In the genomic region with DNA sequence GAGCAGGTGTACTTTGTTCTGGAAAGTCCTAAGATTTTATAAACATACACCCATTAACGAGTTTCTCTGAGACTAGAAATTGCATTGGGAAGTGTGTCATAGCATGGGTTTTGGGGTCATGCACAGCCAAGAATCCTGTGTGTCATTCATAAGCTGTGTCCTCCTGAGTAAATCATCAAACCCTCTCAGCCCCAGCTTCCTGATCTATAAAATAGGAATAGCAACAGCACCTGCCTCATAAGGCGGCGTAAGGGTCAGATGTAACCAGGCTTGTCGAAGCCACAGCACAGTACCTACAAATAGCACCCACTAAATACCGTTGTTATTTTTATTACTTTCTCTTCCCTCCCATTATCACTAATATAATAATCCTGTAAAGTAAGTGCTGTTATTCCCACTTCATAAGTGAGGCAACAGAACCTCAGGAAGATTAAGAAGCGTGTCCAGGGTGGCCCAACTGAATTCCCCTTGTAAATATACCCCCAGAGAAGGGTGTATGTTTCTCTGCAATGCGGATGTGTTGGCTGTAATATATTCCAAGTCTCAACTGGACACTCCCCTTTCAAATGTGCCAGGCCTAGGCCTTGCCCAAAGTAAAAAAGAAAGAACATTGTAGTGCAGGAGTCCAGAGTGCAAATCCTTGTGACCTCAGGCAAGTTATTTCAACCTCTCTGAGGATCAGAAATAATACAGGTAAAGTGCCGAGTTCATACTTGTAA, we compare ENCODE assay signal across 16 cellular contexts.
DNase-seq lines count a peak whose midpoint lies in the region; ATAC-seq and TF ChIP-seq lines count a peak whose summit lies in the region.
"Had no signal": no experiment of that assay in that cellular context is flagged by ENCODE, and none has a peak within 500 bp of the region (broad histone marks: within the 10 kb centered on the region; RNA-seq: fewer than 3 reads in every experiment).

No MANE protein-coding gene starts in this region.

- intact Hi-C loops in activated CD4-positive, alpha-beta T cell treated with anti-CD3 and anti-CD28 coated beads, Interleukin-2, amount 10 ng/mL, durations not matched to agents 24 days and 14 days (cut with micrococcal nuclease), result no loop called here

- no peak for TF ChIP-seq EP300 in SK-N-SH (IDR thresholded peaks at IDR 0.05; ENCODE audit: borderline replicate concordance in 1 of 2, low read depth in 1 of 2, low read length in 1 of 2)

- TF ChIP-seq RAD21 in SK-N-SH (IDR thresholded peaks at IDR 0.05; ENCODE audit: low read length), result no peak

- no peaks in the 10 kb centered on the region for H3K9me2 ChIP-seq in SK-N-SH

- H3K9me3 ChIP-seq in KOPT-K1 (ENCODE audit: insufficient read depth, low read length, poor library complexity, severe bottlenecking) (no peaks in the 10 kb centered on the region), SK-N-SH (no peaks in the 10 kb centered on the region)
- H3K9me3 ChIP-seq: MG63 had no signal

- POLR2A ChIA-PET in SK-N-SH (lab: Yijun Ruan, JAX), result no interaction called here

- no peak overlapping the region for H3K4me3 ChIP-seq in SK-N-SH (ENCODE audit: low read depth in 2 of 2, low read length in 1 of 2)
- H3K4me3 ChIP-seq: GM23248, MG63, neural progenitor cell had no signal

- no peaks in the 10 kb centered on the region for H3K27me3 Mint-ChIP-seq in activated CD4-positive, alpha-beta T cell treated with anti-CD3 and anti-CD28 coated beads, Interleukin-2, amount 10 ng/mL, durations not matched to agents 24 days and 14 days
- no peaks in the 10 kb centered on the region for H3K27me3 Mint-ChIP-seq in type B pancreatic cell

- peak; percentile 22 for ATAC-seq in left lobe of liver
- no peak for ATAC-seq in HG02852 (IDR thresholded peaks at IDR 0.05; ENCODE audit: unreplicated experiment)
- ATAC-seq: esophagus mucosa had no signal

- CTCF ChIA-PET in SK-N-SH (lab: Yijun Ruan, JAX), result interaction anchor here (0.7 kb wide), 1 partner anchor 66 kb away, joined by 3 read pairs; no protein-coding TSS in a partner anchor

- H3K9me3 Mint-ChIP-seq in activated CD4-positive, alpha-beta T cell treated with anti-CD3 and anti-CD28 coated beads, Interleukin-2, amount 10 ng/mL, durations not matched to agents 24 days and 14 days, result peaks cover 14% of the 10 kb centered on the region
- peaks cover 5% of the 10 kb centered on the region for H3K9me3 Mint-ChIP-seq in type B pancreatic cell
- H3K9me3 Mint-ChIP-seq: immature natural killer cell, neural progenitor cell had no signal

- H3F3A ChIP-seq in SK-N-SH (replicated peaks; ENCODE audit: insufficient read depth), result no peaks in the 10 kb centered on the region

- no peak overlapping the region for H2AFZ ChIP-seq in SK-N-SH (ENCODE audit: low read depth)
- H2AFZ ChIP-seq: GM23248, neural progenitor cell had no signal

- no peaks in the 10 kb centered on the region for H4K20me1 ChIP-seq in SK-N-SH (ENCODE audit: insufficient read depth)

- H3K4me3 Mint-ChIP-seq in activated CD4-positive, alpha-beta T cell treated with anti-CD3 and anti-CD28 coated beads, Interleukin-2, amount 10 ng/mL, durations not matched to agents 24 days and 14 days, result no peak overlapping the region
- no peak overlapping the region for H3K4me3 Mint-ChIP-seq in type B pancreatic cell
- H3K4me3 Mint-ChIP-seq: immature natural killer cell, neural progenitor cell had no signal

- DNase-seq in activated CD4-positive, alpha-beta T cell treated with anti-CD3 and anti-CD28 coated beads, Interleukin-2, amount 10 ng/mL, durations not matched to agents 24 days and 14 days, result no peak
- no peak for DNase-seq in activated CD4-positive, alpha-beta T cell treated with anti-CD3 and anti-CD28 coated beads for 4 hours
- DNase-seq in left lobe of liver (ENCODE audit: low spot score), result no peak
- no peak for DNase-seq in type B pancreatic cell (ENCODE audit: extremely low spot score, unreplicated experiment)
- DNase-seq in NCI-H748 treated with DMSO at 0.1 percent for 48 hours (lab: John Stamatoyannopoulos, UW), result no peak
- no peak for DNase-seq in SK-N-SH
- DNase-seq: activated CD4-positive, alpha-beta T cell treated with anti-CD3 and anti-CD28 coated beads for 1 hour; DMS 273 treated with DMSO at 0.1 percent for 48 hours; GM23248; immature natural killer cell; MG63; NCI-H524 treated with DMSO at 0.1 percent for 48 hours had no signal

- TF ChIP-seq CTCF in type B pancreatic cell (conservative IDR thresholded peaks at IDR 0.05) (no peak), SK-N-SH (IDR thresholded peaks at IDR 0.05) (no peak)

- H3K36me3 ChIP-seq in KOPT-K1 (ENCODE audit: insufficient read depth, low read length) (peaks cover 49% of the 10 kb centered on the region), SK-N-SH (replicated peaks in 1 of 2; ENCODE audit: control insufficient read depth in 1 of 2, insufficient read depth in 2 of 2, low read length in 1 of 2) (peaks cover 26 to 35% of the 10 kb centered on the region in 2 experiments)
- H3K36me3 ChIP-seq: neural progenitor cell had no signal

- no peak overlapping the region for H3K4me2 ChIP-seq in SK-N-SH
- H3K4me2 ChIP-seq: neural progenitor cell had no signal

- peaks cover 14% of the 10 kb centered on the region; the same call in 1 of the 2 replicates for H3K79me2 ChIP-seq in SK-N-SH (ENCODE audit: insufficient read depth)

- H3K9ac ChIP-seq in SK-N-SH, result no peak overlapping the region
- H3K9ac ChIP-seq: GM23248, neural progenitor cell had no signal

- H3K27ac Mint-ChIP-seq in activated CD4-positive, alpha-beta T cell treated with anti-CD3 and anti-CD28 coated beads, Interleukin-2, amount 10 ng/mL, durations not matched to agents 24 days and 14 days, result peak overlapping the region; percentile 35
- H3K27ac Mint-ChIP-seq in type B pancreatic cell, result peak overlapping the region; percentile 76
- H3K27ac Mint-ChIP-seq: neural progenitor cell had no signal

- H3K4me1 Mint-ChIP-seq in activated CD4-positive, alpha-beta T cell treated with anti-CD3 and anti-CD28 coated beads, Interleukin-2, amount 10 ng/mL, durations not matched to agents 24 days and 14 days, result peaks cover 50% of the 10 kb centered on the region
- peaks cover 22% of the 10 kb centered on the region for H3K4me1 Mint-ChIP-seq in type B pancreatic cell (ENCODE audit: unreplicated experiment)

- H3K27ac ChIP-seq in KOPT-K1 (ENCODE audit: low read depth, low read length, poor library complexity, severe bottlenecking), result peak overlapping the region; percentile 37
- H3K27ac ChIP-seq in SK-N-SH (ENCODE audit: low read depth in 2 of 2, low read length in 1 of 2), result no peak overlapping the region
- H3K27ac ChIP-seq: GM23248, neural progenitor cell had no signal

- H3K27me3 ChIP-seq in SK-N-SH (ENCODE audit: insufficient read depth), result no peaks in the 10 kb centered on the region
- H3K27me3 ChIP-seq: MG63, neural progenitor cell had no signal

- H3K4me1 ChIP-seq in SK-N-SH (ENCODE audit: control insufficient read depth in 1 of 2, insufficient read depth in 2 of 2, low read depth in 1 of 2, low read length in 1 of 2), result peaks cover 10 to 32% of the 10 kb centered on the region in 2 experiments; a peak in 3 of 4 replicates

- peaks cover 88% of the 10 kb centered on the region for H3K36me3 Mint-ChIP-seq in activated CD4-positive, alpha-beta T cell treated with anti-CD3 and anti-CD28 coated beads, Interleukin-2, amount 10 ng/mL, durations not matched to agents 24 days and 14 days (ENCODE audit: low read depth)
- peaks cover 61% of the 10 kb centered on the region for H3K36me3 Mint-ChIP-seq in type B pancreatic cell

- 94% methylated on average over 8 of the region's 8 CpGs for WGBS in SK-N-SH (ENCODE audit: low lambda C conversion rate)

TF ChIP-seq in SK-N-SH, 30 proteins besides CTCF, POLR2A, EP300 and RAD21 (continues in another document):
- TF ChIP-seq MEF2A (IDR thresholded peaks at IDR 0.05; ENCODE audit: borderline replicate concordance, low read depth) (no peak), TCF12 (IDR thresholded peaks at IDR 0.05) (no peak), YY1 (IDR thresholded peaks at IDR 0.05; ENCODE audit: low read depth) (no peak), ZBTB33 (IDR thresholded peaks at IDR 0.05; ENCODE audit: borderline replicate concordance, low read depth) (no peak)
- TF ChIP-seq, protein P1, sequence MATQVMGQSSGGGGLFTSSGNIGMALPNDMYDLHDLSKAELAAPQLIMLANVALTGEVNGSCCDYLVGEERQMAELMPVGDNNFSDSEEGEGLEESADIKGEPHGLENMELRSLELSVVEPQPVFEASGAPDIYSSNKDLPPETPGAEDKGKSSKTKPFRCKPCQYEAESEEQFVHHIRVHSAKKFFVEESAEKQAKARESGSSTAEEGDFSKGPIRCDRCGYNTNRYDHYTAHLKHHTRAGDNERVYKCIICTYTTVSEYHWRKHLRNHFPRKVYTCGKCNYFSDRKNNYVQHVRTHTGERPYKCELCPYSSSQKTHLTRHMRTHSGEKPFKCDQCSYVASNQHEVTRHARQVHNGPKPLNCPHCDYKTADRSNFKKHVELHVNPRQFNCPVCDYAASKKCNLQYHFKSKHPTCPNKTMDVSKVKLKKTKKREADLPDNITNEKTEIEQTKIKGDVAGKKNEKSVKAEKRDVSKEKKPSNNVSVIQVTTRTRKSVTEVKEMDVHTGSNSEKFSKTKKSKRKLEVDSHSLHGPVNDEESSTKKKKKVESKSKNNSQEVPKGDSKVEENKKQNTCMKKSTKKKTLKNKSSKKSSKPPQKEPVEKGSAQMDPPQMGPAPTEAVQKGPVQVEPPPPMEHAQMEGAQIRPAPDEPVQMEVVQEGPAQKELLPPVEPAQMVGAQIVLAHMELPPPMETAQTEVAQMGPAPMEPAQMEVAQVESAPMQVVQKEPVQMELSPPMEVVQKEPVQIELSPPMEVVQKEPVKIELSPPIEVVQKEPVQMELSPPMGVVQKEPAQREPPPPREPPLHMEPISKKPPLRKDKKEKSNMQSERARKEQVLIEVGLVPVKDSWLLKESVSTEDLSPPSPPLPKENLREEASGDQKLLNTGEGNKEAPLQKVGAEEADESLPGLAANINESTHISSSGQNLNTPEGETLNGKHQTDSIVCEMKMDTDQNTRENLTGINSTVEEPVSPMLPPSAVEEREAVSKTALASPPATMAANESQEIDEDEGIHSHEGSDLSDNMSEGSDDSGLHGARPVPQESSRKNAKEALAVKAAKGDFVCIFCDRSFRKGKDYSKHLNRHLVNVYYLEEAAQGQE (IDR thresholded peaks at IDR 0.05; ENCODE audit: low read depth, low read length), result no peak
